ENCODE assay signal across 20 cellular contexts in genomic region chr10:11901036-11901301, GRCh38.
DNase-seq lines count a peak whose midpoint lies in the region; ATAC-seq and TF ChIP-seq lines count a peak whose summit lies in the region.
"Had no signal": no experiment of that assay in that cellular context is flagged by ENCODE, and none has a peak within 500 bp of the region (broad histone marks: within the 10 kb centered on the region; RNA-seq: fewer than 3 reads in every experiment).

No MANE protein-coding gene starts in this region.

- no peak overlapping the region for H3K4ac ChIP-seq in trophoblast cell (ENCODE audit: low read depth, low read length)

- H3K14ac ChIP-seq in trophoblast cell (ENCODE audit: low read length), result no peak overlapping the region

- no peak overlapping the region for H3K23ac ChIP-seq in trophoblast cell (ENCODE audit: low read length)

- H4K12ac ChIP-seq in trophoblast cell (ENCODE audit: low read depth, low read length), result no peak overlapping the region

- CTCF ChIA-PET in mammary epithelial cell (lab: Charles Lee; ENCODE audit: low non-redundant PET), result no interaction called here
- CTCF ChIA-PET in RWPE1 (lab: Yijun Ruan, JAX), result no interaction called here
- CTCF ChIA-PET in CD4-positive, alpha-beta memory T cell (lab: Charles Lee; ENCODE audit: partially characterized antibody), result no interaction called here

- no peaks in the 10 kb centered on the region for H4K20me1 ChIP-seq in mammary epithelial cell (ENCODE audit: insufficient read depth, low read length)
- H4K20me1 ChIP-seq: BLaER1 had no signal

- H3K4me1 ChIP-seq in breast epithelium, result no peaks in the 10 kb centered on the region
- peaks cover 24% of the 10 kb centered on the region for H3K4me1 ChIP-seq in mammary epithelial cell (ENCODE audit: insufficient read depth, low read length)
- peaks cover 0 to 35% (median 15%) of the 10 kb centered on the region in 4 donors for H3K4me1 ChIP-seq in right lobe of liver
- peaks cover 15 to 29% of the 10 kb centered on the region in 2 experiments for H3K4me1 ChIP-seq in trophoblast cell (ENCODE audit: control insufficient read depth in 1 of 2, insufficient read depth in 2 of 2, low read length in 2 of 2)
- no peaks in the 10 kb centered on the region for H3K4me1 ChIP-seq in CD4-positive, alpha-beta memory T cell (ENCODE audit: insufficient read depth, low read length)
- H3K4me1 ChIP-seq in ovary (ENCODE audit: insufficient read depth), result no peaks in the 10 kb centered on the region

- H3K4me3 Mint-ChIP-seq in CD4-positive, alpha-beta memory T cell, result no peak overlapping the region
- H3K4me3 Mint-ChIP-seq: CD14-positive monocyte; CD8-positive, alpha-beta T cell had no signal

- TF ChIP-seq EP300 in ovary (IDR thresholded peaks at IDR 0.05), result no peak

- no peak overlapping the region for H2BK120ac ChIP-seq in trophoblast cell (ENCODE audit: insufficient read depth, low read length, poor library complexity)

- no peak overlapping the region for H3K27ac Mint-ChIP-seq in CD4-positive, alpha-beta memory T cell
- H3K27ac Mint-ChIP-seq: CD8-positive, alpha-beta T cell had no signal

- WGBS in mammary epithelial cell (ENCODE audit: low coverage, missing lambda C conversion rate), result 97% methylated on average over 6 of the region's 6 CpGs
- 87% methylated on average over 5 of the region's 6 CpGs for WGBS in right lobe of liver (ENCODE audit: insufficient coverage, low coverage, low lambda C conversion rate, missing lambda C conversion rate)
- no CpG with 5 or more reads among the region's 6 CpGs for WGBS in trophoblast cell (ENCODE audit: extremely low coverage, insufficient coverage, insufficient read length)
- 91 to 96% (median 96%) methylated on average over 6 of the region's 6 CpGs for WGBS in ovary, 3 donors

- H3K27ac ChIP-seq in breast epithelium (peak overlapping the region; percentile 3 to 74), mammary epithelial cell (ENCODE audit: insufficient read depth, low read depth, low read length) (no peak overlapping the region), RWPE1 (peak overlapping the region; percentile 89; the same call in 1 of the 2 replicates), right lobe of liver (peak overlapping the region; percentile 57 to 71 (median 66)), trophoblast cell (ENCODE audit: low read depth, low read length) (no peak overlapping the region), ovary (no peak overlapping the region)
- no peak overlapping the region for H3K27ac ChIP-seq in CD4-positive, alpha-beta memory T cell (ENCODE audit: low read depth, low read length)
- H3K27ac ChIP-seq: 22Rv1, BLaER1 had no signal

- peaks cover 16% of the 10 kb centered on the region for H3K79me1 ChIP-seq in trophoblast cell (ENCODE audit: low read length)

- TF ChIP-seq POLR2A in breast epithelium (IDR thresholded peaks at IDR 0.05), result no peak
- TF ChIP-seq POLR2A in right lobe of liver (IDR thresholded peaks at IDR 0.05), result no peak
- TF ChIP-seq POLR2A in ovary (IDR thresholded peaks at IDR 0.05), result no peak

- H4K91ac ChIP-seq in trophoblast cell (ENCODE audit: low read depth, low read length), result peak overlapping the region; percentile 60

- H3K79me2 ChIP-seq in mammary epithelial cell (ENCODE audit: insufficient read depth, low read length) (no peaks in the 10 kb centered on the region), trophoblast cell (ENCODE audit: control insufficient read depth, insufficient read depth, low read length, poor library complexity) (no peaks in the 10 kb centered on the region)

- H3K18ac ChIP-seq in trophoblast cell (ENCODE audit: low read length), result no peak overlapping the region

- H3K4me3 ChIP-seq in breast epithelium (no peak overlapping the region), mammary epithelial cell (replicated peaks in 1 of 3; ENCODE audit: insufficient read depth in 1 of 3, low read depth in 2 of 3, low read length in 3 of 3) (no peak overlapping the region), right lobe of liver (no peak overlapping the region), trophoblast cell (ENCODE audit: low read depth, low read length) (no peak overlapping the region), ovary (no peak overlapping the region)
- H3K4me3 ChIP-seq in CD4-positive, alpha-beta memory T cell (ENCODE audit: low read length in 2 of 2), result no peak overlapping the region
- H3K4me3 ChIP-seq: A549, BLaER1, GM12878 had no signal

- no peak for DNase-seq in breast epithelium (ENCODE audit: low spot score in 2 of 2)
- DNase-seq in mammary epithelial cell, result no peak
- no peak for DNase-seq in RWPE1 (ENCODE audit: low spot score)
- no peak for DNase-seq in right lobe of liver
- no peak for DNase-seq in trophoblast cell
- DNase-seq in CD4-positive, alpha-beta memory T cell, result no peak
- no peak for DNase-seq in pons (ENCODE audit: low spot score)
- DNase-seq in ovary, result no peak
- DNase-seq: CD8-positive, alpha-beta T cell; DMS 273 treated with DMSO at 0.1 percent for 48 hours; DMS53; DND-41; EL; GOT3; H7 had no signal

- H3K36me3 Mint-ChIP-seq in CD4-positive, alpha-beta memory T cell, result no peaks in the 10 kb centered on the region
- H3K36me3 Mint-ChIP-seq: CD14-positive monocyte; CD8-positive, alpha-beta T cell had no signal

- POLR2A ChIA-PET in RWPE1 (lab: Yijun Ruan, JAX; ENCODE audit: low non-redundant PET), result no interaction called here
- POLR2A ChIA-PET in CD4-positive, alpha-beta memory T cell (lab: Charles Lee; ENCODE audit: partially characterized antibody), result no interaction called here

- H3K9me3 Mint-ChIP-seq in CD4-positive, alpha-beta memory T cell, result peaks cover 0 to 3% (median 0%) of the 10 kb centered on the region in 8 donors
- H3K9me3 Mint-ChIP-seq: CD14-positive monocyte; CD8-positive, alpha-beta T cell had no signal

- H2AFZ ChIP-seq in mammary epithelial cell (ENCODE audit: low read depth, low read length), result no peak overlapping the region
- H2AFZ ChIP-seq in trophoblast cell (ENCODE audit: insufficient read depth, low read length, poor library complexity), result no peak overlapping the region

- in situ Hi-C loops in mammary epithelial cell (cut with MboI; ENCODE audit: low sequenced_read_pairs in 2 of 2), result no loop called here

- H3K27me3 ChIP-seq in breast epithelium (no peaks in the 10 kb centered on the region), mammary epithelial cell (ENCODE audit: insufficient read depth, low read length) (no peaks in the 10 kb centered on the region), right lobe of liver (no peaks in the 10 kb centered on the region), trophoblast cell (ENCODE audit: insufficient read depth, low read length) (no peaks in the 10 kb centered on the region), ovary (no peaks in the 10 kb centered on the region)
- no peaks in the 10 kb centered on the region for H3K27me3 ChIP-seq in CD4-positive, alpha-beta memory T cell (ENCODE audit: insufficient read depth, low read length)
- H3K27me3 ChIP-seq: BLaER1 had no signal

- peaks cover 3 to 7% of the 10 kb centered on the region in 2 donors for H3K27me3 Mint-ChIP-seq in CD4-positive, alpha-beta memory T cell

- H2BK12ac ChIP-seq in trophoblast cell (ENCODE audit: low read length), result peak overlapping the region; percentile 82

- H3K36me3 ChIP-seq in breast epithelium, result no peaks in the 10 kb centered on the region
- no peaks in the 10 kb centered on the region for H3K36me3 ChIP-seq in mammary epithelial cell (ENCODE audit: insufficient read depth, low read length)
- no peaks in the 10 kb centered on the region for H3K36me3 ChIP-seq in right lobe of liver
- H3K36me3 ChIP-seq in trophoblast cell (ENCODE audit: control insufficient read depth in 1 of 2, insufficient read depth in 2 of 2, low read length in 2 of 2), result no peaks in the 10 kb centered on the region
- H3K36me3 ChIP-seq in CD4-positive, alpha-beta memory T cell (ENCODE audit: insufficient read depth, low read length), result no peaks in the 10 kb centered on the region
- H3K36me3 ChIP-seq in ovary, result no peaks in the 10 kb centered on the region
- H3K36me3 ChIP-seq: BLaER1 had no signal

- no peak for ATAC-seq in right lobe of liver
- ATAC-seq: CD8-positive, alpha-beta T cell; GM12878 had no signal

- dilution Hi-C loops in mammary epithelial cell (cut with HindIII; ENCODE audit: low sequenced_read_pairs), result no loop called here

- H2BK5ac ChIP-seq in trophoblast cell (ENCODE audit: low read depth, low read length, poor library complexity), result no peak overlapping the region

- peaks cover 0 to 2% (median 0%) of the 10 kb centered on the region in 4 donors for H3K4me1 Mint-ChIP-seq in CD4-positive, alpha-beta memory T cell

- peak overlapping the region; percentile 54 for H2AK5ac ChIP-seq in trophoblast cell (ENCODE audit: low read length)

- TF ChIP-seq CTCF in breast epithelium (IDR thresholded peaks at IDR 0.05), result no peak
- no peak for TF ChIP-seq CTCF in mammary epithelial cell (conservative IDR thresholded peaks at IDR 0.05 in 1 of 2, IDR thresholded peaks at IDR 0.05 in 1 of 2; ENCODE audit: extremely low read depth in 1 of 2, insufficient read depth in 1 of 2, low read depth in 1 of 2, low read length in 2 of 2)
- no peak for TF ChIP-seq CTCF in RWPE1 (conservative IDR thresholded peaks at IDR 0.05; ENCODE audit: low read depth)
- no peak for TF ChIP-seq CTCF in right lobe of liver (IDR thresholded peaks at IDR 0.05)
- no peak for TF ChIP-seq CTCF in ovary (IDR thresholded peaks at IDR 0.05)

- H3K4me2 ChIP-seq in mammary epithelial cell (ENCODE audit: insufficient read depth, low read depth, low read length), result no peak overlapping the region
- H3K4me2 ChIP-seq in trophoblast cell (ENCODE audit: low read length), result no peak overlapping the region
- H3K4me2 ChIP-seq: A549, BLaER1 had no signal

- intact Hi-C loops in breast epithelium (cut with DNase I; ENCODE audit: low total_unique reads), result no loop called here
- intact Hi-C loops in mammary epithelial cell (cut with micrococcal nuclease), result no loop called here
- intact Hi-C loops in right lobe of liver (cut with DNase I), result no loop called here
- intact Hi-C loops in CD4-positive, alpha-beta memory T cell (cut with micrococcal nuclease), result no loop called here
- intact Hi-C loops in ovary (cut with DNase I), result no loop called here

- no TSS peak for BruUV-seq in mammary epithelial cell (replicated peaks; lab: Mats Ljungman, UMichigan)

- H4K8ac ChIP-seq in trophoblast cell (ENCODE audit: low read depth, low read length), result no peak overlapping the region

- H3K9ac ChIP-seq in mammary epithelial cell (ENCODE audit: insufficient read depth, low read length), result no peak overlapping the region
- no peak overlapping the region for H3K9ac ChIP-seq in trophoblast cell (ENCODE audit: low read length)
- H3K9ac ChIP-seq: BLaER1 had no signal

- H3K9me3 ChIP-seq in breast epithelium (no peaks in the 10 kb centered on the region), mammary epithelial cell (replicated peaks; ENCODE audit: insufficient read depth, low read length) (no peaks in the 10 kb centered on the region), right lobe of liver (no peaks in the 10 kb centered on the region), trophoblast cell (ENCODE audit: insufficient read depth, low read depth, low read length) (no peaks in the 10 kb centered on the region), ovary (no peaks in the 10 kb centered on the region)
- no peaks in the 10 kb centered on the region for H3K9me3 ChIP-seq in CD4-positive, alpha-beta memory T cell (ENCODE audit: control insufficient read depth in 1 of 2, low read length in 2 of 2)
- H3K9me3 ChIP-seq: A549, BLaER1 had no signal

Comparison
In these comparisons a context has a peak if more than half of its experiments do, and no peak if none do; other contexts are left out.
1. H3K27ac ChIP-seq: peak in breast epithelium (2 of 2), RWPE1 (single experiment) and right lobe of liver (3 of 3); none in mammary epithelial cell (single experiment), trophoblast cell (single experiment), CD4-positive, alpha-beta memory T cell (single experiment) and ovary (0 of 2).